1 cellular context compared by ENCODE assay signal in the genomic region with DNA sequence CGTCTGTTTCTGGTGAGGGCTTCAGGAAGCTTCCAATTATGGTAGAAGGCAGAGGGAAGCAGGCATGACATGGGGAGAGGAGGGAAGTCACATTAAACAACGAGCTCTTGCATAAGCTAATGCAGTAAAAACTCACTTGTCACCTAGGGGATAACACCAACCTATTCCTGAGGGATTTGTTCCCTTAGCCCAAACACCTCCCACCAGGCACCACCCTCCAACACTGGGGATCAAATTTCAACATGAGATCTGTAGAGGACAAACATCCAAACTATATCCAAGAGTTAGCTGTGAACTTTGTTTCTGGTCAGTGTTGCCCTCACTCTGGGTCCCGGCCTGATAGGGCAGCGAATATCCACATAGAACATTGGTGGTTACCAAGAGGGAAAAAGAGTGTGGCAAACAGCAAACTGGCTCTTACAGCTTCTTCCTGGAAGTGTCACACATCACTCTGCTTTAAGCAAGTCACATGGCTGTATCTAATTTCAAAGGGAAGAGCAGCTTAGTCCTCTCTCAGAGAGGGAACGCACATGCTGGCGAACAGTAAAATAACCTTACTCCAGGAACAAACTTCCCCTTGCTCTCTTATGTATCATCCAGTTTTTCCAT.
TF ChIP-seq lines count a peak whose summit lies in the region.

No MANE protein-coding gene starts in this region.

TF ChIP-seq in HepG2, 621 proteins besides CTCF, POLR2A, EP300 and RAD21 (continued from another document):
- TF ChIP-seq CBX5 (CRISPR knock-in tag; IDR thresholded peaks at IDR 0.05; ENCODE audit: borderline replicate concordance) = no peak
- TF ChIP-seq, protein P1, sequence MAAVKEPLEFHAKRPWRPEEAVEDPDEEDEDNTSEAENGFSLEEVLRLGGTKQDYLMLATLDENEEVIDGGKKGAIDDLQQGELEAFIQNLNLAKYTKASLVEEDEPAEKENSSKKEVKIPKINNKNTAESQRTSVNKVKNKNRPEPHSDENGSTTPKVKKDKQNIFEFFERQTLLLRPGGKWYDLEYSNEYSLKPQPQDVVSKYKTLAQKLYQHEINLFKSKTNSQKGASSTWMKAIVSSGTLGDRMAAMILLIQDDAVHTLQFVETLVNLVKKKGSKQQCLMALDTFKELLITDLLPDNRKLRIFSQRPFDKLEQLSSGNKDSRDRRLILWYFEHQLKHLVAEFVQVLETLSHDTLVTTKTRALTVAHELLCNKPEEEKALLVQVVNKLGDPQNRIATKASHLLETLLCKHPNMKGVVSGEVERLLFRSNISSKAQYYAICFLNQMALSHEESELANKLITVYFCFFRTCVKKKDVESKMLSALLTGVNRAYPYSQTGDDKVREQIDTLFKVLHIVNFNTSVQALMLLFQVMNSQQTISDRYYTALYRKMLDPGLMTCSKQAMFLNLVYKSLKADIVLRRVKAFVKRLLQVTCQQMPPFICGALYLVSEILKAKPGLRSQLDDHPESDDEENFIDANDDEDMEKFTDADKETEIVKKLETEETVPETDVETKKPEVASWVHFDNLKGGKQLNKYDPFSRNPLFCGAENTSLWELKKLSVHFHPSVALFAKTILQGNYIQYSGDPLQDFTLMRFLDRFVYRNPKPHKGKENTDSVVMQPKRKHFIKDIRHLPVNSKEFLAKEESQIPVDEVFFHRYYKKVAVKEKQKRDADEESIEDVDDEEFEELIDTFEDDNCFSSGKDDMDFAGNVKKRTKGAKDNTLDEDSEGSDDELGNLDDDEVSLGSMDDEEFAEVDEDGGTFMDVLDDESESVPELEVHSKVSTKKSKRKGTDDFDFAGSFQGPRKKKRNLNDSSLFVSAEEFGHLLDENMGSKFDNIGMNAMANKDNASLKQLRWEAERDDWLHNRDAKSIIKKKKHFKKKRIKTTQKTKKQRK (IDR thresholded peaks at IDR 0.05; ENCODE audit: low read length) = no peak
- TF ChIP-seq NFIC (IDR thresholded peaks at IDR 0.05; ENCODE audit: low read length) = no peak
- TF ChIP-seq ZNF768 (CRISPR knock-in tag; IDR thresholded peaks at IDR 0.05) = no peak
- TF ChIP-seq, protein P2, sequence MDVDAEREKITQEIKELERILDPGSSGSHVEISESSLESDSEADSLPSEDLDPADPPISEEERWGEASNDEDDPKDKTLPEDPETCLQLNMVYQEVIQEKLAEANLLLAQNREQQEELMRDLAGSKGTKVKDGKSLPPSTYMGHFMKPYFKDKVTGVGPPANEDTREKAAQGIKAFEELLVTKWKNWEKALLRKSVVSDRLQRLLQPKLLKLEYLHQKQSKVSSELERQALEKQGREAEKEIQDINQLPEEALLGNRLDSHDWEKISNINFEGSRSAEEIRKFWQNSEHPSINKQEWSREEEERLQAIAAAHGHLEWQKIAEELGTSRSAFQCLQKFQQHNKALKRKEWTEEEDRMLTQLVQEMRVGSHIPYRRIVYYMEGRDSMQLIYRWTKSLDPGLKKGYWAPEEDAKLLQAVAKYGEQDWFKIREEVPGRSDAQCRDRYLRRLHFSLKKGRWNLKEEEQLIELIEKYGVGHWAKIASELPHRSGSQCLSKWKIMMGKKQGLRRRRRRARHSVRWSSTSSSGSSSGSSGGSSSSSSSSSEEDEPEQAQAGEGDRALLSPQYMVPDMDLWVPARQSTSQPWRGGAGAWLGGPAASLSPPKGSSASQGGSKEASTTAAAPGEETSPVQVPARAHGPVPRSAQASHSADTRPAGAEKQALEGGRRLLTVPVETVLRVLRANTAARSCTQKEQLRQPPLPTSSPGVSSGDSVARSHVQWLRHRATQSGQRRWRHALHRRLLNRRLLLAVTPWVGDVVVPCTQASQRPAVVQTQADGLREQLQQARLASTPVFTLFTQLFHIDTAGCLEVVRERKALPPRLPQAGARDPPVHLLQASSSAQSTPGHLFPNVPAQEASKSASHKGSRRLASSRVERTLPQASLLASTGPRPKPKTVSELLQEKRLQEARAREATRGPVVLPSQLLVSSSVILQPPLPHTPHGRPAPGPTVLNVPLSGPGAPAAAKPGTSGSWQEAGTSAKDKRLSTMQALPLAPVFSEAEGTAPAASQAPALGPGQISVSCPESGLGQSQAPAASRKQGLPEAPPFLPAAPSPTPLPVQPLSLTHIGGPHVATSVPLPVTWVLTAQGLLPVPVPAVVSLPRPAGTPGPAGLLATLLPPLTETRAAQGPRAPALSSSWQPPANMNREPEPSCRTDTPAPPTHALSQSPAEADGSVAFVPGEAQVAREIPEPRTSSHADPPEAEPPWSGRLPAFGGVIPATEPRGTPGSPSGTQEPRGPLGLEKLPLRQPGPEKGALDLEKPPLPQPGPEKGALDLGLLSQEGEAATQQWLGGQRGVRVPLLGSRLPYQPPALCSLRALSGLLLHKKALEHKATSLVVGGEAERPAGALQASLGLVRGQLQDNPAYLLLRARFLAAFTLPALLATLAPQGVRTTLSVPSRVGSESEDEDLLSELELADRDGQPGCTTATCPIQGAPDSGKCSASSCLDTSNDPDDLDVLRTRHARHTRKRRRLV (CRISPR knock-in tag; IDR thresholded peaks at IDR 0.05) = no peak
- TF ChIP-seq PHF21A (CRISPR knock-in tag; IDR thresholded peaks at IDR 0.05) = no peak
- TF ChIP-seq ZNF160 (CRISPR knock-in tag; IDR thresholded peaks at IDR 0.05) = no peak
- TF ChIP-seq, protein P3, sequence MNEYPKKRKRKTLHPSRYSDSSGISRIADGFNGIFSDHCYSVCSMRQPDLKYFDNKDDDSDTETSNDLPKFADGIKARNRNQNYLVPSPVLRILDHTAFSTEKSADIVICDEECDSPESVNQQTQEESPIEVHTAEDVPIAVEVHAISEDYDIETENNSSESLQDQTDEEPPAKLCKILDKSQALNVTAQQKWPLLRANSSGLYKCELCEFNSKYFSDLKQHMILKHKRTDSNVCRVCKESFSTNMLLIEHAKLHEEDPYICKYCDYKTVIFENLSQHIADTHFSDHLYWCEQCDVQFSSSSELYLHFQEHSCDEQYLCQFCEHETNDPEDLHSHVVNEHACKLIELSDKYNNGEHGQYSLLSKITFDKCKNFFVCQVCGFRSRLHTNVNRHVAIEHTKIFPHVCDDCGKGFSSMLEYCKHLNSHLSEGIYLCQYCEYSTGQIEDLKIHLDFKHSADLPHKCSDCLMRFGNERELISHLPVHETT (CRISPR knock-in tag; conservative IDR thresholded peaks at IDR 0.05) = no peak
- no peak for TF ChIP-seq ZNF282 (IDR thresholded peaks at IDR 0.05; ENCODE audit: partially characterized antibody)
- no peak for TF ChIP-seq ARID2 (CRISPR knock-in tag; IDR thresholded peaks at IDR 0.05; ENCODE audit: borderline replicate concordance)
- TF ChIP-seq ZNF230 (CRISPR knock-in tag; IDR thresholded peaks at IDR 0.05) = 0 out of 2 replicates have a peak, but pooled peaks have one; percentile 44
TF ChIP-seq in HepG2: peak in this region for 3.
